Comparison of ENCODE assay signal across 30 cellular contexts in the genomic region with DNA sequence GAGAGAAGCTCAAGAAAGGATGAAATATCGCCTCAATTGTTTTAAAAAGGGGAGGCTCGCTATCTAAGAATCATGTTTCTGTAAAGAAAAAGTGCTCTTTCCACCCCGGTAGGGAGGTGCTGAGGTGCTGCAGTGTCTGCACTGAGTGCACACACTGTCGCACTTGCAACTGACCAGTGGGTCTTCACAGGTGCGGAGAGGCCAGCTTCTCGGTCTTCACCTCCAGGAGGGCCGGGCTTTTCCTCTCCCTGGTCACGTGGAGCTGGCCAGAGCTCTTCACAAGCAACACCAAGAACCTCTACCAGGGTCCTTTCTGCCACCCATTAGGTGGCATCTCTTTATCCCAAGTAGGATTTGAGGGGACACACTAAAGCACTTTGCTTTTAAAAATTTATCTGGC.
"Had no signal": no experiment of that assay in that cellular context is flagged by ENCODE, and none has a peak within 500 bp of the region (broad histone marks: within the 10 kb centered on the region; RNA-seq: fewer than 3 reads in every experiment).

No MANE protein-coding gene starts in this region.

- H3K9me3 Mint-ChIP-seq: activated CD4-positive, alpha-beta memory T cell treated with anti-CD3 and anti-CD28 coated beads, Interleukin-2, amount 10 ng/mL, durations not matched to agents 7 days and 5 days; activated CD4-positive, alpha-beta T cell treated with anti-CD3 and anti-CD28 coated beads, Interleukin-2, amount 10 ng/mL, durations not matched to agents 7 days and 5 days; activated naive CD4-positive, alpha-beta T cell treated with anti-CD3 and anti-CD28 coated beads, Interleukin-2, amount 10 ng/mL, durations not matched to agents 7 days and 5 days; activated naive CD4-positive, alpha-beta T cell treated with anti-CD3 and anti-CD28 coated beads, Interleukin-2, amount 50 U/mL, for 72 hours; activated naive CD8-positive, alpha-beta T cell treated with anti-CD3 and anti-CD28 coated beads, Interleukin-2, amount 10 ng/mL, durations not matched to agents 7 days and 5 days; activated T-cell treated with anti-CD3 and anti-CD28 coated beads, Interleukin-2, amount 50 U/mL, for 24 hours; activated T-cell treated with anti-CD3 and anti-CD28 coated beads, Interleukin-2, amount 50 U/mL, for 72 hours; brain; dendritic cell treated with granulocyte-macrophage colony-stimulating factor and Interleukin-4, amounts not matched to agents 40 ng/mL and 50 ng/mL, for 4 days; endodermal cell; WTC11 had no signal

- H3K27me3 Mint-ChIP-seq: activated CD4-positive, alpha-beta memory T cell treated with anti-CD3 and anti-CD28 coated beads, Interleukin-2, amount 10 ng/mL, durations not matched to agents 7 days and 5 days; activated CD4-positive, alpha-beta T cell treated with anti-CD3 and anti-CD28 coated beads, Interleukin-2, amount 10 ng/mL, durations not matched to agents 7 days and 5 days; activated naive CD4-positive, alpha-beta T cell treated with anti-CD3 and anti-CD28 coated beads, Interleukin-2, amount 10 ng/mL, durations not matched to agents 7 days and 5 days; activated naive CD8-positive, alpha-beta T cell treated with anti-CD3 and anti-CD28 coated beads, Interleukin-2, amount 10 ng/mL, durations not matched to agents 7 days and 5 days; activated T-cell treated with anti-CD3 and anti-CD28 coated beads, Interleukin-2, amount 50 U/mL, for 24 hours; brain; dendritic cell treated with granulocyte-macrophage colony-stimulating factor and Interleukin-4, amounts not matched to agents 40 ng/mL and 50 ng/mL, for 4 days had no signal

- H3K9me3 ChIP-seq: ascending aorta, breast epithelium had no signal

- DNase-seq: activated CD4-positive, alpha-beta memory T cell treated with anti-CD3 and anti-CD28 coated beads, Interleukin-2, amount 10 ng/mL, durations not matched to agents 7 days and 5 days; activated CD4-positive, alpha-beta T cell treated with anti-CD3 and anti-CD28 coated beads for 1 hour; activated CD4-positive, alpha-beta T cell treated with anti-CD3 and anti-CD28 coated beads for 4 hours; activated CD4-positive, alpha-beta T cell treated with anti-CD3 and anti-CD28 coated beads, Interleukin-2, amount 10 ng/mL, durations not matched to agents 7 days and 5 days; activated CD4-positive, alpha-beta T cell treated with anti-CD3 and anti-CD28 coated beads, Interleukin-2, amount 50 U/mL, for 4 hours; activated CD8-positive, alpha-beta memory T cell treated with anti-CD3 and anti-CD28 coated beads, Interleukin-2, amount 50 U/mL, for 48 hours; activated gamma-delta T cell; activated naive CD4-positive, alpha-beta T cell; activated naive CD4-positive, alpha-beta T cell treated with anti-CD3 and anti-CD28 coated beads, Interleukin-2, amount 10 ng/mL, durations not matched to agents 7 days and 5 days; activated naive CD8-positive, alpha-beta T cell treated with anti-CD3 and anti-CD28 coated beads, Interleukin-2, amount 10 ng/mL, durations not matched to agents 7 days and 5 days; activated T-cell treated with anti-CD3 and anti-CD28 coated beads for 4 hours; activated T-cell treated with anti-CD3 and anti-CD28 coated beads, Interleukin-2, amount 50 U/mL, for 24 hours; activated T-cell treated with anti-CD3 and anti-CD28 coated beads, Interleukin-2, amount 50 U/mL, for 72 hours; central memory CD4-positive, alpha-beta T cell; cerebellar nuclear complex; dorsolateral prefrontal cortex; effector memory CD4-positive, alpha-beta T cell; endodermal cell; foreskin fibroblast; head of caudate nucleus; T-helper 2 cell had no signal

- H3K27me3 ChIP-seq: ascending aorta, breast epithelium, cardiac muscle cell, dorsolateral prefrontal cortex had no signal

- H3K27ac ChIP-seq: ascending aorta, breast epithelium, cardiac muscle cell, coronary artery, dorsolateral prefrontal cortex had no signal

- H3K27ac Mint-ChIP-seq: activated CD4-positive, alpha-beta memory T cell treated with anti-CD3 and anti-CD28 coated beads, Interleukin-2, amount 10 ng/mL, durations not matched to agents 7 days and 5 days; activated CD4-positive, alpha-beta T cell treated with anti-CD3 and anti-CD28 coated beads, Interleukin-2, amount 10 ng/mL, durations not matched to agents 7 days and 5 days; activated naive CD4-positive, alpha-beta T cell treated with anti-CD3 and anti-CD28 coated beads, Interleukin-2, amount 50 U/mL, for 72 hours; activated naive CD8-positive, alpha-beta T cell treated with anti-CD3 and anti-CD28 coated beads, Interleukin-2, amount 10 ng/mL, durations not matched to agents 7 days and 5 days; activated T-cell treated with anti-CD3 and anti-CD28 coated beads, Interleukin-2, amount 50 U/mL, for 24 hours; activated T-cell treated with anti-CD3 and anti-CD28 coated beads, Interleukin-2, amount 50 U/mL, for 72 hours; brain; dendritic cell treated with granulocyte-macrophage colony-stimulating factor and Interleukin-4, amounts not matched to agents 40 ng/mL and 50 ng/mL, for 4 days; endodermal cell; WTC11 had no signal

- H3K36me3 ChIP-seq: breast epithelium had no signal

- H3K4me3 Mint-ChIP-seq: activated CD4-positive, alpha-beta memory T cell treated with anti-CD3 and anti-CD28 coated beads, Interleukin-2, amount 10 ng/mL, durations not matched to agents 7 days and 5 days; activated CD4-positive, alpha-beta T cell treated with anti-CD3 and anti-CD28 coated beads, Interleukin-2, amount 10 ng/mL, durations not matched to agents 7 days and 5 days; activated naive CD4-positive, alpha-beta T cell treated with anti-CD3 and anti-CD28 coated beads, Interleukin-2, amount 10 ng/mL, durations not matched to agents 7 days and 5 days; activated naive CD8-positive, alpha-beta T cell treated with anti-CD3 and anti-CD28 coated beads, Interleukin-2, amount 10 ng/mL, durations not matched to agents 7 days and 5 days; activated T-cell treated with anti-CD3 and anti-CD28 coated beads, Interleukin-2, amount 50 U/mL, for 24 hours; activated T-cell treated with anti-CD3 and anti-CD28 coated beads, Interleukin-2, amount 50 U/mL, for 72 hours; brain; dendritic cell treated with granulocyte-macrophage colony-stimulating factor and Interleukin-4, amounts not matched to agents 40 ng/mL and 50 ng/mL, for 4 days; endodermal cell; WTC11 had no signal

- FAIRE-seq: frontal cortex had no signal

- H3K4me1 ChIP-seq: ascending aorta, breast epithelium had no signal

- H3K4me3 ChIP-seq: ascending aorta, breast epithelium, cardiac muscle cell, coronary artery, dorsolateral prefrontal cortex had no signal

- H3K4me1 Mint-ChIP-seq: endodermal cell had no signal
